In the genomic region with DNA sequence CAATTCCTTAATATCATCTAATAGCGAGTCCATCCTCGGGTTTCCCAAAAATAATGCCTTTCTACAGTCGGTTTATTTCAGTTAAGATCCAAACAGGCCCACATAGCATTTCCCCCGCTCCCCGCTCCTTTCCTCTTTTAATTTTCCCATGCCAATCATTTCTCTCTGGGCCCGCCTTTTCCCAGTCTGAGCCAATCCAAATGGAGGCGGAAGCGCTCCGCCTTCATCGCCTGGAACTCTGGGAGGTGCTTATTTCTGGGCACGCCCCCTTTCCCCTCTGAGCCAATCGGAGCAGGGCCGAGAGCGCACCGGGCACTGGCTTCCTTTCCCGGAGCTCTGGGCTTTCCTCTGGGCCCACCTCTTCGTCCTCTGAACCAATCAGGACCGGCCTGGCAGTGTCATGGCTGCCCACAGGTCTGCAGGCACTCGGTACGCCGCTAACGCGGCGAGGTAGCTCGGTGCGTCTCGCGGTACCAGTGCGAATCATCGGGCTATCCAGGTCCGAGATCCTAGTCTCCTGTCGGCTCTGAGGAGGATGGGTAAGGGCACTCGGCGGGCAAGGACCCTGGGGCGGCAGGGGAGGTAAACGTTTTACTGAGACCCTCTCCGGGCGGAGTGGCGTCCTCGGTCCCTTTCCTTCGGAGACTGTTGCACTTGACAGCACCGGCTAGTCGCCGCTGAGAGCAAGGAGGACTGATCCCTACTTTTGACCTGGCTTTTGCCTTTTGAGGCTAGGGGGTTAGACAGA, we compare ENCODE assay signal across 8 cellular contexts. TPM values are rescaled to one million over a fixed set of nuclear protein-coding genes. Genes with fewer than 3 reads are reported as not detected.
DNase-seq lines count a peak whose midpoint lies in the region; ATAC-seq and TF ChIP-seq lines count a peak whose summit lies in the region.
"Not testable (repeated sequence)": the region's sequence is repeated elsewhere in the genome, so short reads cannot be mapped to it uniquely, and the experiment has no call there.

A gene with protein sequence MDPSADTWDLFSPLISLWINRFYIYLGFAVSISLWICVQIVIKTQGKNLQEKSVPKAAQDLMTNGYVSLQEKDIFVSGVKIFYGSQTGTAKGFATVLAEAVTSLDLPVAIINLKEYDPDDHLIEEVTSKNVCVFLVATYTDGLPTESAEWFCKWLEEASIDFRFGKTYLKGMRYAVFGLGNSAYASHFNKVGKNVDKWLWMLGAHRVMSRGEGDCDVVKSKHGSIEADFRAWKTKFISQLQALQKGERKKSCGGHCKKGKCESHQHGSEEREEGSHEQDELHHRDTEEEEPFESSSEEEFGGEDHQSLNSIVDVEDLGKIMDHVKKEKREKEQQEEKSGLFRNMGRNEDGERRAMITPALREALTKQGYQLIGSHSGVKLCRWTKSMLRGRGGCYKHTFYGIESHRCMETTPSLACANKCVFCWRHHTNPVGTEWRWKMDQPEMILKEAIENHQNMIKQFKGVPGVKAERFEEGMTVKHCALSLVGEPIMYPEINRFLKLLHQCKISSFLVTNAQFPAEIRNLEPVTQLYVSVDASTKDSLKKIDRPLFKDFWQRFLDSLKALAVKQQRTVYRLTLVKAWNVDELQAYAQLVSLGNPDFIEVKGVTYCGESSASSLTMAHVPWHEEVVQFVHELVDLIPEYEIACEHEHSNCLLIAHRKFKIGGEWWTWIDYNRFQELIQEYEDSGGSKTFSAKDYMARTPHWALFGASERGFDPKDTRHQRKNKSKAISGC (plus strand): TSS at position 390 of the 748 bp plus-strand sequence. CDS start 146 bp downstream, at position 536.

- not testable (repeated sequence) for H3K4me3 ChIP-seq in KMS-11 (IDR thresholded peaks at IDR 0.05; ENCODE audit: insufficient read depth, low read depth, low read length)
- H3K4me3 ChIP-seq in Peyer's patch (peak within 1 kb of the TSS; percentile 56 to 80 (median 68)), muscle layer of colon (ENCODE audit: low read depth in 1 of 2, low read length in 2 of 2) (peak within 1 kb of the TSS; percentile 47 to 79)

- H3K9me3 ChIP-seq in Peyer's patch; muscle layer of colon (ENCODE audit: low read length): not testable (repeated sequence)

- peak; percentile 100 for DNase-seq in DMS53 (lab: John Stamatoyannopoulos, UW)
- DNase-seq in Peyer's patch = peak; percentile 98 to 100 (median 98)
- peak; percentile 98 to 99 for DNase-seq in activated T-cell treated with anti-CD3 and anti-CD28 coated beads, Interleukin-2, amount 50 U/mL, for 48 hours
- peak; percentile 97 for DNase-seq in stimulated activated CD8-positive, alpha-beta memory T cell treated with anti-CD3 and anti-CD28 coated beads, Interleukin-7, amount 100 ng/mL, for 24 hours (ENCODE audit: low read depth)

- peaks cover 19% of the 10 kb centered on the region for H3K4me1 ChIP-seq in KMS-11 (ENCODE audit: low read depth, poor library complexity, severe bottlenecking)
- not testable (repeated sequence) for H3K4me1 ChIP-seq in Peyer's patch; muscle layer of colon (ENCODE audit: insufficient read depth, low read length)

- H3K27me3 ChIP-seq in KMS-11 (ENCODE audit: insufficient read depth, low read depth); Peyer's patch; muscle layer of colon (ENCODE audit: control insufficient read depth in 1 of 2, insufficient read depth in 2 of 2, low read length in 2 of 2): not testable (repeated sequence)

- H3K79me2 ChIP-seq in KMS-11 (ENCODE audit: insufficient read depth, low read depth) = peaks cover 35% of the 10 kb centered on the region

- H3K27ac ChIP-seq in KMS-11 = peak within 1 kb of the TSS; percentile 48
- H3K27ac ChIP-seq in Peyer's patch = peak within 1 kb of the TSS; percentile 91 to 100 (median 98)
- peak within 1 kb of the TSS; percentile 95 for H3K27ac ChIP-seq in muscle layer of colon (ENCODE audit: low read depth, low read length)

- not testable (repeated sequence) for TF ChIP-seq CTCF in KMS-11 (conservative IDR thresholded peaks at IDR 0.05; ENCODE audit: low read depth, low read length); Peyer's patch (IDR thresholded peaks at IDR 0.05)

- ATAC-seq in GM21737 (IDR thresholded peaks at IDR 0.05; ENCODE audit: unreplicated experiment) (peak; percentile 85), esophagus mucosa (peak; percentile 95)

- H3K9ac ChIP-seq in KMS-11 = peak within 1 kb of the TSS; percentile 66; the same call in 1 of the 2 replicates
- H3K9ac ChIP-seq in muscle layer of colon (ENCODE audit: low read length) = peak within 1 kb of the TSS; percentile 86

- H3K36me3 ChIP-seq in KMS-11 (ENCODE audit: insufficient read depth) = not testable (repeated sequence)
- H3K36me3 ChIP-seq in Peyer's patch (peaks cover 0 to 36% (median 4%) of the 10 kb centered on the region in 3 donors), muscle layer of colon (ENCODE audit: insufficient read depth, low read length) (peaks cover 10% of the 10 kb centered on the region)

- not testable (repeated sequence) for H4K20me1 ChIP-seq in KMS-11 (ENCODE audit: insufficient read depth)

- TF ChIP-seq POLR2A in Peyer's patch (IDR thresholded peaks at IDR 0.05) = peak; percentile 66 to 74

- peak within 1 kb of the TSS; percentile 98 for H3K4me2 ChIP-seq in KMS-11

- peak within 1 kb of the TSS; percentile 72 for H2AFZ ChIP-seq in KMS-11 (ENCODE audit: low read depth)

RNA-seq across cellular contexts. Expression of the gene that starts here (rescaled TPM):
- 10 to 100 TPM; 15.1 to 69.3 (median 27.0) TPM for total RNA-seq in Peyer's patch
- 7.8 TPM for total RNA-seq in esophagus mucosa
